ENCODE assay signal across 1 cellular context in the genomic region with DNA sequence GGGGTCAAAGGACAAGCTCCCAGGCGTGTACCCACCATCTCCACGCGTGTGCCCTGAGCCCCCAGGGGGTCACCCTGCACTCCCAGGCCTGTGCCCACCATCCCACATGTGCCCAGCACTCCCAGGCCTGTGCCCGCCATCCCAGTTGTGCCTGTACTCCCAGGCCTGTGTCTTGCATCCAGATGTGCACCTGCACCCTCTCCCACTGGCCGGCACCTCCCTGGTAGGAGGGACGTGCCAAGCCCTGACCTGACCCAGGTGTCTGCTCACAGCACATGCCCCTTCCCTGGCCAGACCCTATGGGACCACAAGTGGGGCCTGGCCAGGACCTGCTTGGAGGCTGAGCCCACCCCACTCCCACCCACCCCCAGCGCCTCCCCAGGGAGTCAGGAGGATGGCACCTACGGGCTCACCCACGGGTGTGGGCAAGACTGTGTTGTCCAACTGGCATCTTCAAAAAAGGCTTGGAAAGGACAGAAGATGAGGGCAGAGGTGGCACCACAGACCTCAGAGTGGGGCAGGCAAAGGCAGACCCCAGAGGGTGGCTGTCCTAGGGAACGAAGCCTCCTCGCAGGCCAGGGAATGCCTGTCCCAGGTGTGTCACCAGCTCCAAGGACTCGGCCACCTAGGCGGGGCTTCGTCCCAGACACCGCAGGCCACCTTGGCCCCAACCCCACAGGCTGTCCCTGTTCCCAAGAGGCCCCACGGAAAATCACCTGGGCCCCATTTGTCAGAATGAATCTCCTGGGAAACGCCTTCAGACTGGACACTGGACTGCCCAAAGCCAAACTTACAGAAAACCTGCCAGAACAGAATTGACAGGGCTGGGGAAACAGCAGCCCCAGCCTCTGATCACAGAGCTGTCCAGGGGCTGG. TPM values are rescaled to one million over a fixed set of nuclear protein-coding genes. Genes with fewer than 3 reads are reported as not detected.
"Had no signal": no experiment of that assay in that cellular context is flagged by ENCODE, and none has a peak within 500 bp of the region (broad histone marks: within the 10 kb centered on the region; RNA-seq: fewer than 3 reads in every experiment).

No MANE protein-coding gene starts in this region.

RNA-seq across cellular contexts. Expression of a gene that starts 11.6 kb away (rescaled TPM):
- total RNA-seq: activated CD4-positive, alpha-beta T cell treated with anti-CD3 and anti-CD28 coated beads, Interleukin-2, amount 10 ng/mL, durations not matched to agents 24 days and 14 days had no signal
